1 cellular context compared by ENCODE assay signal in genomic region chr12:112148031-112148513, GRCh38.
TF ChIP-seq lines count a peak whose summit lies in the region.

No MANE protein-coding gene starts in this region.

TF ChIP-seq in K562, 482 proteins besides CTCF, POLR2A, EP300 and RAD21 (continued from another document):
- TF ChIP-seq SMAD1 (IDR thresholded peaks at IDR 0.05; ENCODE audit: low read depth, low read length, partially characterized antibody) (no peak), NFIC (IDR thresholded peaks at IDR 0.05) (peak; percentile 91)
